ENCODE assay signal across 21 cellular contexts in the genomic region with DNA sequence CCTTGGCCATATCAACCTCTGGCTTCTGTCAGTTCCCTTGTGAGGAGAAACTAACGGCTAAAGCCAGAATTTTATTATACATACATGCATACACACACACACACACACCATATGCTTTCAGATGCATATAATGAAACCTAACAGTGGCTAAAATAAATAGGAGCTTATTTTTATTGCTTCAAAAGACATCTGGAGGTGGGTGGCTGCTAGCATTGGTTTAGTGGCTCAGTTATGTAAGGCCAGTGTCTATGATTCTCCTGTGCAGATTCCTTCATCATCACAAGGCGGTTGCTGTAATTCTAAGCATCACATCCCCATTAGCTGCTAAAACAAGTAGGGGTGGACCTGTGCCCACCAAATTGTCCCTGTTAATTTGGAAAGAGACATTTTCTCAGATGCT.
"Had no signal": no experiment of that assay in that cellular context is flagged by ENCODE, and none has a peak within 500 bp of the region (broad histone marks: within the 10 kb centered on the region; RNA-seq: fewer than 3 reads in every experiment).

No MANE protein-coding gene starts in this region.

- DNase-seq: cortex of kidney; effector CD4-positive, alpha-beta T cell; hypothalamus; kidney; left lung; mesenchymal stem cell; midbrain; naive thymus-derived CD8-positive, alpha-beta T cell; nephron progenitor cell; nucleus accumbens; stimulated activated CD4-positive, alpha-beta T cell treated with anti-CD3 and anti-CD28 coated beads, Interleukin-2, amount 100 ng/mL, for 24 hours; stimulated activated CD4-positive, alpha-beta T cell treated with anti-CD3 and anti-CD28 coated beads, Interleukin-4, amount 100 ng/mL, for 24 hours; stimulated activated naive CD4-positive, alpha-beta T cell treated with Interleukin-2 at 50 U/mL for 16 hours; stomach; testis; tibial artery had no signal

- H3K4me3 ChIP-seq: left lung, prostate gland, right atrium auricular region, stomach, testis, tibial artery had no signal

- H3K4me1 Mint-ChIP-seq: naive thymus-derived CD8-positive, alpha-beta T cell; stimulated activated effector memory CD8-positive, alpha-beta T cell treated with anti-CD3 and anti-CD28 coated beads, Interleukin-12 subunit alpha, Interleukin-12 subunit beta, amount 100 ng/mL, for 72 hours had no signal

- FAIRE-seq: frontal cortex, kidney had no signal

- H3K27me3 Mint-ChIP-seq: naive thymus-derived CD8-positive, alpha-beta T cell; type B pancreatic cell had no signal

- H3K9me3 Mint-ChIP-seq: nephron progenitor cell, type B pancreatic cell had no signal

- H3K27ac ChIP-seq: left lung, prostate gland, right atrium auricular region, stomach, testis, tibial artery had no signal

- H3K4me3 Mint-ChIP-seq: naive thymus-derived CD8-positive, alpha-beta T cell; nephron progenitor cell; stimulated activated effector memory CD8-positive, alpha-beta T cell treated with anti-CD3 and anti-CD28 coated beads, Interleukin-12 subunit alpha, Interleukin-12 subunit beta, amount 100 ng/mL, for 72 hours; type B pancreatic cell had no signal

- H3K9me3 ChIP-seq: left lung, prostate gland, right atrium auricular region, stomach, testis, tibial artery had no signal

- H3K4me1 ChIP-seq: left lung, prostate gland, right atrium auricular region, stomach, testis, tibial artery had no signal

- H3K27me3 ChIP-seq: left lung, right atrium auricular region, stomach, testis, tibial artery had no signal

- H3K36me3 ChIP-seq: left lung, prostate gland, right atrium auricular region, stomach, tibial artery had no signal

- H3K36me3 Mint-ChIP-seq: naive thymus-derived CD8-positive, alpha-beta T cell; stimulated activated effector memory CD8-positive, alpha-beta T cell treated with anti-CD3 and anti-CD28 coated beads, Interleukin-12 subunit alpha, Interleukin-12 subunit beta, amount 100 ng/mL, for 72 hours; type B pancreatic cell had no signal

- H3K27ac Mint-ChIP-seq: naive thymus-derived CD8-positive, alpha-beta T cell; nephron progenitor cell; stimulated activated effector memory CD8-positive, alpha-beta T cell treated with anti-CD3 and anti-CD28 coated beads, Interleukin-12 subunit alpha, Interleukin-12 subunit beta, amount 100 ng/mL, for 72 hours; type B pancreatic cell had no signal
